ENCODE assay signal across 8 cellular contexts in genomic region chr7:909358-910329, GRCh38. TPM values are rescaled to one million over a fixed set of nuclear protein-coding genes. Genes with fewer than 3 reads are reported as not detected.
DNase-seq lines count a peak whose midpoint lies in the region; ATAC-seq and TF ChIP-seq lines count a peak whose summit lies in the region.

No MANE protein-coding gene starts in this region.

- H3K4me3 Mint-ChIP-seq in activated naive CD4-positive, alpha-beta T cell treated with anti-CD3 and anti-CD28 coated beads for 36 hours, result peak overlapping the region; percentile 32
- H3K4me3 Mint-ChIP-seq in activated B cell treated with CpG ODN at 0.5 μM for 24 hours, result peak overlapping the region; percentile 74

- intact Hi-C loops in activated naive CD4-positive, alpha-beta T cell treated with anti-CD3 and anti-CD28 coated beads for 36 hours (cut with micrococcal nuclease), result loop anchor here (1.0 to 10.0 kb wide), 2 partner anchors 14 to 155 kb away; no protein-coding TSS in a partner anchor
- intact Hi-C loops in activated B cell treated with CpG ODN at 0.5 μM for 24 hours (cut with micrococcal nuclease) (loop anchor here (1.0 to 2.0 kb wide), 3 partner anchors 14 to 66 kb away; partner anchors contain the start of genes COX19 and GET4), heart left ventricle (cut with DNase I) (loop anchor here in 4 of 10 donors (2.0 to 10.0 kb wide), 7 partner anchors 38 to 265 kb away; partner anchors contain the start of gene ADAP1 (in 2 of the 4)), sigmoid colon (cut with DNase I) (no loop called here), PC-9 (cut with micrococcal nuclease; ENCODE audit: unreplicated experiment) (no loop called here)

- no peaks in the 10 kb centered on the region for H4K20me1 ChIP-seq in PC-9 (ENCODE audit: insufficient read depth)

- no peak for TF ChIP-seq EP300 in sigmoid colon (IDR thresholded peaks at IDR 0.05)

- no peak for TF ChIP-seq CTCF in activated B cell treated with CpG ODN at 0.5 μM for 24 hours (IDR thresholded peaks at IDR 0.05)
- no peak for TF ChIP-seq CTCF in heart left ventricle (IDR thresholded peaks at IDR 0.05)
- no peak for TF ChIP-seq CTCF in sigmoid colon (IDR thresholded peaks at IDR 0.05)
- no peak for TF ChIP-seq CTCF in PC-9 (conservative IDR thresholded peaks at IDR 0.05)

- no peak overlapping the region for H2AFZ ChIP-seq in PC-9

- BruUV-seq in PC-9 (replicated peaks; lab: Mats Ljungman, UMichigan), result no TSS peak

- ATAC-seq in activated B cell treated with CpG ODN at 0.5 μM for 24 hours (ENCODE audit: low read depth), result peak; percentile 51
- ATAC-seq in heart left ventricle, result peak; percentile 40 to 81 (median 70)
- ATAC-seq in GM21447 (IDR thresholded peaks at IDR 0.05; ENCODE audit: unreplicated experiment), result no peak

- H3K36me3 Mint-ChIP-seq in activated naive CD4-positive, alpha-beta T cell treated with anti-CD3 and anti-CD28 coated beads for 36 hours (ENCODE audit: low read depth), result no peaks in the 10 kb centered on the region
- H3K36me3 Mint-ChIP-seq in activated B cell treated with CpG ODN at 0.5 μM for 24 hours (ENCODE audit: low read depth), result no peaks in the 10 kb centered on the region

- TF ChIP-seq POLR2A in heart left ventricle (IDR thresholded peaks at IDR 0.05), result no peak
- TF ChIP-seq POLR2A in sigmoid colon (IDR thresholded peaks at IDR 0.05), result no peak

- peaks cover 24% of the 10 kb centered on the region for H3F3A ChIP-seq in PC-9 (ENCODE audit: insufficient read depth, low read depth)

- H3K9me3 ChIP-seq in heart left ventricle, result no peaks in the 10 kb centered on the region
- H3K9me3 ChIP-seq in sigmoid colon, result no peaks in the 10 kb centered on the region
- no peaks in the 10 kb centered on the region for H3K9me3 ChIP-seq in PC-9 (ENCODE audit: insufficient read depth, low read depth)

- no peak overlapping the region for H3K4me2 ChIP-seq in PC-9

- WGBS in heart left ventricle, 4 donors, result 30 to 72% (median 46%) methylated on average over 44 to 57 of the region's 58 CpGs
- 8 to 24% methylated on average over 56 to 57 of the region's 58 CpGs for WGBS in sigmoid colon, 2 donors

- H3K4me3 ChIP-seq in heart left ventricle (peak overlapping the region in 10 of 12 donors; percentile 8 to 54 (median 36)), sigmoid colon (peak overlapping the region in 3 of 4 donors; percentile 20 to 41 (median 35)), PC-9 (no peak overlapping the region)

- CTCF ChIA-PET in activated naive CD4-positive, alpha-beta T cell treated with anti-CD3 and anti-CD28 coated beads for 36 hours (lab: Charles Lee), result interaction anchor here (0.6 to 4.0 kb wide), 14 partner anchors 8 to 156 kb away, joined by 3 to 31 read pairs (median 6); partner anchors contain the start of genes ADAP1 and COX19
- CTCF ChIA-PET in activated B cell treated with CpG ODN at 0.5 μM for 24 hours (lab: Charles Lee), result interaction anchor here (1.1 to 2.6 kb wide), 7 partner anchors 14 to 267 kb away, joined by 4 to 10 read pairs (median 6); no protein-coding TSS in a partner anchor
- CTCF ChIA-PET in PC-9 (lab: Charles Lee), result interaction anchor here (0.6 kb wide), 1 partner anchor 274 kb away, joined by 9 read pairs; no protein-coding TSS in a partner anchor

- peaks cover 12% of the 10 kb centered on the region for H3K4me1 Mint-ChIP-seq in activated naive CD4-positive, alpha-beta T cell treated with anti-CD3 and anti-CD28 coated beads for 36 hours (ENCODE audit: low read depth)
- peaks cover 15% of the 10 kb centered on the region for H3K4me1 Mint-ChIP-seq in activated B cell treated with CpG ODN at 0.5 μM for 24 hours

- peaks cover 0 to 29% (median 3%) of the 10 kb centered on the region in 12 donors for H3K4me1 ChIP-seq in heart left ventricle
- peaks cover 0 to 21% (median 8%) of the 10 kb centered on the region in 4 donors for H3K4me1 ChIP-seq in sigmoid colon
- peaks cover 10% of the 10 kb centered on the region for H3K4me1 ChIP-seq in PC-9 (replicated peaks; ENCODE audit: insufficient read depth)

- peak; percentile 40 for DNase-seq in activated naive CD4-positive, alpha-beta T cell treated with anti-CD3 and anti-CD28 coated beads for 36 hours
- no peak for DNase-seq in activated naive CD4-positive, alpha-beta T cell treated with anti-CD3 and anti-CD28 coated beads, Interleukin-2, amount 50 U/mL, for 16 hours
- peak; percentile 59 for DNase-seq in activated B cell treated with CpG ODN at 0.5 μM for 24 hours
- peak; percentile 72 to 88 (median 78) for DNase-seq in heart left ventricle
- DNase-seq in sigmoid colon, result peak; percentile 87
- DNase-seq in NCI-H748 (lab: John Stamatoyannopoulos, UW; ENCODE audit: unreplicated experiment), result no peak
- DNase-seq in PC-9, result no peak

- H3K9me2 ChIP-seq in PC-9 (ENCODE audit: insufficient read depth), result no peaks in the 10 kb centered on the region

- H3K27me3 ChIP-seq in heart left ventricle (peaks cover 0 to 5% (median 0%) of the 10 kb centered on the region in 9 donors), sigmoid colon (no peaks in the 10 kb centered on the region), PC-9 (ENCODE audit: insufficient read depth, low read depth) (no peaks in the 10 kb centered on the region)

- peak overlapping the region in 5 of 12 donors; percentile 32 to 81 (median 34) for H3K27ac ChIP-seq in heart left ventricle
- peak overlapping the region; percentile 18 to 69 (median 62) for H3K27ac ChIP-seq in sigmoid colon
- no peak overlapping the region for H3K27ac ChIP-seq in PC-9

- no peak overlapping the region for H3K27ac Mint-ChIP-seq in activated naive CD4-positive, alpha-beta T cell treated with anti-CD3 and anti-CD28 coated beads for 36 hours
- H3K27ac Mint-ChIP-seq in activated B cell treated with CpG ODN at 0.5 μM for 24 hours, result no peak overlapping the region

- POLR2A ChIA-PET in activated B cell treated with CpG ODN at 0.5 μM for 24 hours (lab: Charles Lee), result interaction anchor here (0.6 to 1.9 kb wide), 12 partner anchors 14 to 265 kb away, joined by 3 to 17 read pairs (median 5); partner anchors contain the start of genes COX19 and ZFAND2A
- POLR2A ChIA-PET in PC-9 (lab: Charles Lee; ENCODE audit: unreplicated experiment), result no interaction called here

- H3K9me3 Mint-ChIP-seq in activated naive CD4-positive, alpha-beta T cell treated with anti-CD3 and anti-CD28 coated beads for 36 hours, result no peaks in the 10 kb centered on the region
- no peaks in the 10 kb centered on the region for H3K9me3 Mint-ChIP-seq in activated B cell treated with CpG ODN at 0.5 μM for 24 hours

- no peaks in the 10 kb centered on the region for H3K27me3 Mint-ChIP-seq in activated naive CD4-positive, alpha-beta T cell treated with anti-CD3 and anti-CD28 coated beads for 36 hours (ENCODE audit: low read depth)
- peaks cover 2% of the 10 kb centered on the region for H3K27me3 Mint-ChIP-seq in activated B cell treated with CpG ODN at 0.5 μM for 24 hours

- H3K79me2 ChIP-seq in PC-9 (ENCODE audit: low read depth), result no peaks in the 10 kb centered on the region

- no peaks in the 10 kb centered on the region for H3K36me3 ChIP-seq in heart left ventricle
- H3K36me3 ChIP-seq in sigmoid colon, result peaks cover 0 to 2% (median 0%) of the 10 kb centered on the region in 4 donors
- no peaks in the 10 kb centered on the region for H3K36me3 ChIP-seq in PC-9 (ENCODE audit: low read depth)

RNA-seq across cellular contexts. Expression of gene GET4, which starts 33.3 kb away (rescaled TPM):
- total RNA-seq in activated naive CD4-positive, alpha-beta T cell treated with anti-CD3 and anti-CD28 coated beads for 36 hours, result 10 to 100 TPM; 19.3 to 20.2 TPM
- total RNA-seq in activated B cell treated with CpG ODN at 0.5 μM for 24 hours (40.5 and 41.4 TPM in 2 replicates), heart left ventricle (10 to 100 TPM; 14.6 to 27.3 (median 18.6) TPM), sigmoid colon (10 to 100 TPM; 20.3 to 32.4 (median 25.4) TPM), PC-9 (2021) (120 and 166 TPM in 2 replicates)
- polyA plus RNA-seq in heart left ventricle (10 to 100 TPM; 19.7 to 34.1 TPM), sigmoid colon (10 to 100 TPM; 25.8 to 51.4 (median 31.2) TPM)

RNA-seq across cellular contexts. Expression of gene ADAP1, which starts 44.8 kb away (rescaled TPM):
- total RNA-seq in activated naive CD4-positive, alpha-beta T cell treated with anti-CD3 and anti-CD28 coated beads for 36 hours, result 1 to 10 TPM; 8.0 to 9.9 TPM
- 9.4 and 11.9 TPM in 2 replicates for total RNA-seq in activated B cell treated with CpG ODN at 0.5 μM for 24 hours
- 10 to 100 TPM in 6 of 9 donors, 1 to 10 TPM in 3; 7.0 to 16.5 (median 12.0) TPM for total RNA-seq in heart left ventricle
- polyA plus RNA-seq in heart left ventricle, result 10 to 100 TPM in 1 of 2 donors, 1 to 10 TPM in 1; 3.1 to 14.0 TPM
- total RNA-seq in sigmoid colon, result 10 to 100 TPM; 11.4 to 72.6 (median 28.9) TPM
- polyA plus RNA-seq in sigmoid colon, result 100 to 1,000 TPM in 2 of 3 donors, 10 to 100 TPM in 1; 99.1 to 157 (median 109) TPM
- total RNA-seq in PC-9 (2021), result 73.9 and 102 TPM in 2 replicates

Comparison
In these comparisons a context has a peak if more than half of its experiments do, and no peak if none do; other contexts are left out.
1. DNase-seq: peak in activated naive CD4-positive, alpha-beta T cell treated with anti-CD3 and anti-CD28 coated beads for 36 hours (single experiment), activated B cell treated with CpG ODN at 0.5 μM for 24 hours (single experiment), heart left ventricle (5 of 5) and sigmoid colon (single experiment); none in activated naive CD4-positive, alpha-beta T cell treated with anti-CD3 and anti-CD28 coated beads, Interleukin-2, amount 50 U/mL, for 16 hours (single experiment), NCI-H748 (single experiment) and PC-9 (0 of 2).
2. intact Hi-C loops: an anchor here in activated naive CD4-positive, alpha-beta T cell treated with anti-CD3 and anti-CD28 coated beads for 36 hours (1.0 to 10.0 kb wide) and activated B cell treated with CpG ODN at 0.5 μM for 24 hours (1.0 to 2.0 kb wide); none called in sigmoid colon and PC-9.